ENCODE assay signal across 11 cellular contexts in the genomic region with DNA sequence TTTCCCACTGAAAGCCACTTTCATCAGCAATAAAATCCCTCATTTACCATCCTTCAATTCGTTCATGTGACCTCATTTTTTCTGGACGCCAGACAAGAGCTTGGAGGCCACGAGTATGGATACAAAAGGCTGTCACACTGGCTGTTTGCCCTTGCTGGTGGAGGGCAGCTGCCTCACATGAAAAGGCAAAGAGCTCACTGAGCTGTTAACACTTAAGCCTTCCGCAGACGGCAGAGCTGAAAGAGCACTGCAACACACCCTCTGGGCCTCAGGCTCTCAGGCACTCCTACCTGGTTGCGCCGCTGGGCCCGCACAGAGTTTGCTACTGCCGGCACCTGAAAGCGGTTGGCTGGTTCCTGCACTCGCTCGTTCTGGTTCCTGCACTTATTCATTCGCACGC.
DNase-seq lines count a peak whose midpoint lies in the region; ATAC-seq and TF ChIP-seq lines count a peak whose summit lies in the region.
"Had no signal": no experiment of that assay in that cellular context is flagged by ENCODE, and none has a peak within 500 bp of the region (broad histone marks: within the 10 kb centered on the region; RNA-seq: fewer than 3 reads in every experiment).

No MANE protein-coding gene starts in this region.

- H3K79me2 ChIP-seq in Karpas-422 (ENCODE audit: low read length) = no peaks in the 10 kb centered on the region

- POLR2A ChIA-PET in HEK293 (lab: Yijun Ruan, JAX) = no interaction called here

- H2AFZ ChIP-seq in Karpas-422 (ENCODE audit: low read length) = no peak overlapping the region

- peak; percentile 83 for DNase-seq in putamen (ENCODE audit: low spot score)
- DNase-seq in stimulated activated CD4-positive, alpha-beta T cell treated with anti-CD3 and anti-CD28 coated beads, Interleukin-2, amount 100 ng/mL, for 48 hours = no peak
- no peak for DNase-seq in 8988T
- DNase-seq in Karpas-422 = no peak
- DNase-seq: activated CD8-positive, alpha-beta memory T cell treated with anti-CD3 and anti-CD28 coated beads, Interleukin-2, amount 50 U/mL, for 48 hours; sigmoid colon had no signal

- H3K4me2 ChIP-seq in Karpas-422 (ENCODE audit: low read depth, low read length, poor library complexity, severe bottlenecking) = no peak overlapping the region

- H3K36me3 ChIP-seq in HEK293 (ENCODE audit: control insufficient read depth in 2 of 2, insufficient read depth in 1 of 2, low read length in 2 of 2) (no peaks in the 10 kb centered on the region), iPS-15b (ENCODE audit: control insufficient read depth, insufficient read depth, low read length) (no peaks in the 10 kb centered on the region), Karpas-422 (ENCODE audit: insufficient read depth, low read length) (no peaks in the 10 kb centered on the region)
- H3K36me3 ChIP-seq: sigmoid colon, thoracic aorta had no signal

- H3K9me2 ChIP-seq in Karpas-422 (replicated peaks; ENCODE audit: insufficient read depth, low read length) = no peaks in the 10 kb centered on the region

- H3K4me3 ChIP-seq in HEK293 (ENCODE audit: low read depth, low read length) = no peak overlapping the region
- peak overlapping the region; percentile 40 for H3K4me3 ChIP-seq in iPS-15b (ENCODE audit: low read depth, low read length)
- H3K4me3 ChIP-seq in Karpas-422 (ENCODE audit: low read length) = no peak overlapping the region
- H3K4me3 ChIP-seq: sigmoid colon, thoracic aorta had no signal

- H3K27ac ChIP-seq in HEK293 (ENCODE audit: extremely low read depth, low read depth, low read length) = no peak overlapping the region
- peak overlapping the region; percentile 50 for H3K27ac ChIP-seq in angular gyrus (ENCODE audit: low read depth, low read length)
- H3K27ac ChIP-seq in Karpas-422 (ENCODE audit: low read length) = no peak overlapping the region
- H3K27ac ChIP-seq: sigmoid colon, thoracic aorta had no signal

- peak overlapping the region; percentile 61 for H3K9ac ChIP-seq in iPS-15b (ENCODE audit: low read depth, low read length)
- H3K9ac ChIP-seq in Karpas-422 (ENCODE audit: low read length) = no peak overlapping the region

- H3K9me3 ChIP-seq in HEK293 (ENCODE audit: control insufficient read depth, insufficient read depth, low read depth, low read length) (no peaks in the 10 kb centered on the region), iPS-15b (ENCODE audit: control insufficient read depth, insufficient read depth, low read length) (no peaks in the 10 kb centered on the region), Karpas-422 (ENCODE audit: low read length) (no peaks in the 10 kb centered on the region)
- H3K9me3 ChIP-seq: sigmoid colon, thoracic aorta had no signal

- CTCF ChIA-PET in HEK293 (lab: Yijun Ruan, JAX) = interaction anchor here (0.6 to 1.4 kb wide), 2 partner anchors 11 to 214 kb away, joined by 3 to 5 read pairs; no protein-coding TSS in a partner anchor

- H3K4me1 ChIP-seq in HEK293 (ENCODE audit: control insufficient read depth, insufficient read depth, low read length) (no peaks in the 10 kb centered on the region), iPS-15b (ENCODE audit: control insufficient read depth, insufficient read depth, low read length) (peaks cover 43% of the 10 kb centered on the region), Karpas-422 (ENCODE audit: low read length) (no peaks in the 10 kb centered on the region)
- H3K4me1 ChIP-seq: sigmoid colon had no signal

- H3K27me3 ChIP-seq in iPS-15b (ENCODE audit: control insufficient read depth, insufficient read depth, low read length) = no peaks in the 10 kb centered on the region
- H3K27me3 ChIP-seq in Karpas-422 (ENCODE audit: low read length) = no peaks in the 10 kb centered on the region
- H3K27me3 ChIP-seq: sigmoid colon had no signal

- TF ChIP-seq CTCF in HEK293 (tag by site-specific recombination; IDR thresholded peaks at IDR 0.05) = no peak

- H4K20me1 ChIP-seq in Karpas-422 (ENCODE audit: insufficient read depth, low read depth, low read length) = no peaks in the 10 kb centered on the region

- ATAC-seq in GM21423 (IDR thresholded peaks at IDR 0.05; ENCODE audit: unreplicated experiment) = no peak

TF ChIP-seq in HEK293, 187 proteins besides CTCF, POLR2A, EP300 and RAD21:
- TF ChIP-seq, protein P1, sequence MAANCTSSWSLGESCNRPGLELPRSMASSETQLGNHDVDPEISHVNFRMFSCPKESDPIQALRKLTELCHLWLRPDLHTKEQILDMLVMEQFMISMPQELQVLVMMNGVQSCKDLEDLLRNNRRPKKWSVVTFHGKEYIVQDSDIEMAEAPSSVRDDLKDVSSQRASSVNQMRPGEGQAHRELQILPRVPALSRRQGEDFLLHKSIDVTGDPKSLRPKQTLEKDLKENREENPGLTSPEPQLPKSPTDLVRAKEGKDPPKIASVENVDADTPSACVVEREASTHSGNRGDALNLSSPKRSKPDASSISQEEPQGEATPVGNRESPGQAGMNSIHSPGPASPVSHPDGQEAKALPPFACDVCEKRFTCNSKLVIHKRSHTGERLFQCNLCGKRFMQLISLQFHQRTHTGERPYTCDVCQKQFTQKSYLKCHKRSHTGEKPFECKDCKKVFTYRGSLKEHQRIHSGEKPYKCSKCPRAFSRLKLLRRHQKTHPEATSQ (tag by site-specific recombination; IDR thresholded peaks at IDR 0.05) = no peak
- peak; percentile 2; the same call in 1 of the 2 replicates for TF ChIP-seq ZBTB17 (tag by site-specific recombination; IDR thresholded peaks at IDR 0.05)
